Comparison of ENCODE assay signal across 1 cellular context in the genomic region with DNA sequence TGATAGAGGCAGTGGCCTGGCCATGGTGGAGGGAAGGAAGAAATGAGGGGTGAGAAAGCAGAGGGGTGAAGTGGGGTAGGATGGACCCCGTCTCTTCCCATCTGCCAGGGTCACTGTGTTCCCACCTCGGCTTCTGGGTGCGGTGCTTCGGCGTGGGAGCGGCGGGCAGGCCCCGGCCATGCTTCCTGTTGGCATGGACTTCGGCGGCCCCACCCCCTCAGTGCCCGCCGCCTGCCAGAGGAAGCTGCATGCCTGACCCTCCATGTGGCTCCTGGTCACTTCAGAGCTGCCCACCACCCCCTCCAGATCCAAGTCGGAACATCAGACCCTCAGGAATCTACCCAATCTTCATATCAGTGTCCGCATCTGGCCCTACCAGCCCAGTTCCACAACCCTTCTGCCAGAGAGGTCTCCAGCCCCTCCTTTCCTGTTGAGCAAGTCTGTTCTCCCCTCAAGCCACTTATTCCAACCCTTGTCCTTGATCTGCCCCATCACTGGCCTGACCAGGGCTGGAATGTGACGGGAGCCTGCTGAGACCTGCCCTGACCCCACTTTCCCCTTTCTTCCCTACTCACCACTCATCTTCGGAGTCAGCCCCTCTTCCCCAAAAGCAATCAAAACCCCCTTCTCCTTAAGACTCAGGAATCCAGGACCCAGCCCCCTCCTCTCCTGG.
TF ChIP-seq lines count a peak whose summit lies in the region.

No MANE protein-coding gene starts in this region.

TF ChIP-seq in GM23338, 12 proteins besides CTCF, POLR2A, EP300 and RAD21 (continued from another document):
- TF ChIP-seq, protein P1, sequence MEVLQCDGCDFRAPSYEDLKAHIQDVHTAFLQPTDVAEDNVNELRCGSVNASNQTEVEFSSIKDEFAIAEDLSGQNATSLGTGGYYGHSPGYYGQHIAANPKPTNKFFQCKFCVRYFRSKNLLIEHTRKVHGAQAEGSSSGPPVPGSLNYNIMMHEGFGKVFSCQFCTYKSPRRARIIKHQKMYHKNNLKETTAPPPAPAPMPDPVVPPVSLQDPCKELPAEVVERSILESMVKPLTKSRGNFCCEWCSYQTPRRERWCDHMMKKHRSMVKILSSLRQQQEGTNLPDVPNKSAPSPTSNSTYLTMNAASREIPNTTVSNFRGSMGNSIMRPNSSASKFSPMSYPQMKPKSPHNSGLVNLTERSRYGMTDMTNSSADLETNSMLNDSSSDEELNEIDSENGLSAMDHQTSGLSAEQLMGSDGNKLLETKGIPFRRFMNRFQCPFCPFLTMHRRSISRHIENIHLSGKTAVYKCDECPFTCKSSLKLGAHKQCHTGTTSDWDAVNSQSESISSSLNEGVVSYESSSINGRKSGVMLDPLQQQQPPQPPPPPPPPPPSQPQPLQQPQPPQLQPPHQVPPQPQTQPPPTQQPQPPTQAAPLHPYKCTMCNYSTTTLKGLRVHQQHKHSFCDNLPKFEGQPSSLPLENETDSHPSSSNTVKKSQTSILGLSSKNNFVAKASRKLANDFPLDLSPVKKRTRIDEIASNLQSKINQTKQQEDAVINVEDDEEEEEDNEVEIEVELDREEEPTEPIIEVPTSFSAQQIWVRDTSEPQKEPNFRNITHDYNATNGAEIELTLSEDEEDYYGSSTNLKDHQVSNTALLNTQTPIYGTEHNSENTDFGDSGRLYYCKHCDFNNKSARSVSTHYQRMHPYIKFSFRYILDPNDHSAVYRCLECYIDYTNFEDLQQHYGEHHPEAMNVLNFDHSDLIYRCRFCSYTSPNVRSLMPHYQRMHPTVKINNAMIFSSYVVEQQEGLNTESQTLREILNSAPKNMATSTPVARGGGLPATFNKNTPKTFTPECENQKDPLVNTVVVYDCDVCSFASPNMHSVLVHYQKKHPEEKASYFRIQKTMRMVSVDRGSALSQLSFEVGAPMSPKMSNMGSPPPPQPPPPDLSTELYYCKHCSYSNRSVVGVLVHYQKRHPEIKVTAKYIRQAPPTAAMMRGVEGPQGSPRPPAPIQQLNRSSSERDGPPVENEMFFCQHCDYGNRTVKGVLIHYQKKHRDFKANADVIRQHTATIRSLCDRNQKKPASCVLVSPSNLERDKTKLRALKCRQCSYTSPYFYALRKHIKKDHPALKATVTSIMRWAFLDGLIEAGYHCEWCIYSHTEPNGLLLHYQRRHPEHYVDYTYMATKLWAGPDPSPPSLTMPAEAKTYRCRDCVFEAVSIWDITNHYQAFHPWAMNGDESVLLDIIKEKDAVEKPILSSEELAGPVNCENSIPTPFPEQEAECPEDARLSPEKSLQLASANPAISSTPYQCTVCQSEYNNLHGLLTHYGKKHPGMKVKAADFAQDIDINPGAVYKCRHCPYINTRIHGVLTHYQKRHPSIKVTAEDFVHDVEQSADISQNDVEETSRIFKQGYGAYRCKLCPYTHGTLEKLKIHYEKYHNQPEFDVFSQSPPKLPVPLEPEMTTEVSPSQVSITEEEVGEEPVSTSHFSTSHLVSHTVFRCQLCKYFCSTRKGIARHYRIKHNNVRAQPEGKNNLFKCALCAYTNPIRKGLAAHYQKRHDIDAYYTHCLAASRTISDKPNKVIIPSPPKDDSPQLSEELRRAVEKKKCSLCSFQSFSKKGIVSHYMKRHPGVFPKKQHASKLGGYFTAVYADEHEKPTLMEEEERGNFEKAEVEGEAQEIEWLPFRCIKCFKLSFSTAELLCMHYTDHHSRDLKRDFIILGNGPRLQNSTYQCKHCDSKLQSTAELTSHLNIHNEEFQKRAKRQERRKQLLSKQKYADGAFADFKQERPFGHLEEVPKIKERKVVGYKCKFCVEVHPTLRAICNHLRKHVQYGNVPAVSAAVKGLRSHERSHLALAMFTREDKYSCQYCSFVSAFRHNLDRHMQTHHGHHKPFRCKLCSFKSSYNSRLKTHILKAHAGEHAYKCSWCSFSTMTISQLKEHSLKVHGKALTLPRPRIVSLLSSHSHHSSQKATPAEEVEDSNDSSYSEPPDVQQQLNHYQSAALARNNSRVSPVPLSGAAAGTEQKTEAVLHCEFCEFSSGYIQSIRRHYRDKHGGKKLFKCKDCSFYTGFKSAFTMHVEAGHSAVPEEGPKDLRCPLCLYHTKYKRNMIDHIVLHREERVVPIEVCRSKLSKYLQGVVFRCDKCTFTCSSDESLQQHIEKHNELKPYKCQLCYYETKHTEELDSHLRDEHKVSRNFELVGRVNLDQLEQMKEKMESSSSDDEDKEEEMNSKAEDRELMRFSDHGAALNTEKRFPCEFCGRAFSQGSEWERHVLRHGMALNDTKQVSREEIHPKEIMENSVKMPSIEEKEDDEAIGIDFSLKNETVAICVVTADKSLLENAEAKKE (CRISPR knock-in tag; IDR thresholded peaks at IDR 0.05), result no peak
- TF ChIP-seq CREB1 (CRISPR knock-in tag; IDR thresholded peaks at IDR 0.05; ENCODE audit: low read depth) (no peak), EZH2 (IDR thresholded peaks at IDR 0.05; ENCODE audit: low read depth, unreplicated experiment) (no peak), NANOG (IDR thresholded peaks at IDR 0.05; ENCODE audit: borderline replicate concordance) (no peak), POLR2AphosphoS5 (IDR thresholded peaks at IDR 0.05; ENCODE audit: low read depth) (no peak), ZNF114 (CRISPR knock-in tag; IDR thresholded peaks at IDR 0.05) (no peak), JUNB (IDR thresholded peaks at IDR 0.05; ENCODE audit: unreplicated experiment) (no peak)
- TF ChIP-seq, protein P2, sequence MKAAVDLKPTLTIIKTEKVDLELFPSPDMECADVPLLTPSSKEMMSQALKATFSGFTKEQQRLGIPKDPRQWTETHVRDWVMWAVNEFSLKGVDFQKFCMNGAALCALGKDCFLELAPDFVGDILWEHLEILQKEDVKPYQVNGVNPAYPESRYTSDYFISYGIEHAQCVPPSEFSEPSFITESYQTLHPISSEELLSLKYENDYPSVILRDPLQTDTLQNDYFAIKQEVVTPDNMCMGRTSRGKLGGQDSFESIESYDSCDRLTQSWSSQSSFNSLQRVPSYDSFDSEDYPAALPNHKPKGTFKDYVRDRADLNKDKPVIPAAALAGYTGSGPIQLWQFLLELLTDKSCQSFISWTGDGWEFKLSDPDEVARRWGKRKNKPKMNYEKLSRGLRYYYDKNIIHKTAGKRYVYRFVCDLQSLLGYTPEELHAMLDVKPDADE (IDR thresholded peaks at IDR 0.05), result no peak
- TF ChIP-seq, protein P3, sequence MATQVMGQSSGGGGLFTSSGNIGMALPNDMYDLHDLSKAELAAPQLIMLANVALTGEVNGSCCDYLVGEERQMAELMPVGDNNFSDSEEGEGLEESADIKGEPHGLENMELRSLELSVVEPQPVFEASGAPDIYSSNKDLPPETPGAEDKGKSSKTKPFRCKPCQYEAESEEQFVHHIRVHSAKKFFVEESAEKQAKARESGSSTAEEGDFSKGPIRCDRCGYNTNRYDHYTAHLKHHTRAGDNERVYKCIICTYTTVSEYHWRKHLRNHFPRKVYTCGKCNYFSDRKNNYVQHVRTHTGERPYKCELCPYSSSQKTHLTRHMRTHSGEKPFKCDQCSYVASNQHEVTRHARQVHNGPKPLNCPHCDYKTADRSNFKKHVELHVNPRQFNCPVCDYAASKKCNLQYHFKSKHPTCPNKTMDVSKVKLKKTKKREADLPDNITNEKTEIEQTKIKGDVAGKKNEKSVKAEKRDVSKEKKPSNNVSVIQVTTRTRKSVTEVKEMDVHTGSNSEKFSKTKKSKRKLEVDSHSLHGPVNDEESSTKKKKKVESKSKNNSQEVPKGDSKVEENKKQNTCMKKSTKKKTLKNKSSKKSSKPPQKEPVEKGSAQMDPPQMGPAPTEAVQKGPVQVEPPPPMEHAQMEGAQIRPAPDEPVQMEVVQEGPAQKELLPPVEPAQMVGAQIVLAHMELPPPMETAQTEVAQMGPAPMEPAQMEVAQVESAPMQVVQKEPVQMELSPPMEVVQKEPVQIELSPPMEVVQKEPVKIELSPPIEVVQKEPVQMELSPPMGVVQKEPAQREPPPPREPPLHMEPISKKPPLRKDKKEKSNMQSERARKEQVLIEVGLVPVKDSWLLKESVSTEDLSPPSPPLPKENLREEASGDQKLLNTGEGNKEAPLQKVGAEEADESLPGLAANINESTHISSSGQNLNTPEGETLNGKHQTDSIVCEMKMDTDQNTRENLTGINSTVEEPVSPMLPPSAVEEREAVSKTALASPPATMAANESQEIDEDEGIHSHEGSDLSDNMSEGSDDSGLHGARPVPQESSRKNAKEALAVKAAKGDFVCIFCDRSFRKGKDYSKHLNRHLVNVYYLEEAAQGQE (IDR thresholded peaks at IDR 0.05; ENCODE audit: unreplicated experiment), result no peak
TF ChIP-seq in GM23338: peak in this region for 0.
